In the genomic region with DNA sequence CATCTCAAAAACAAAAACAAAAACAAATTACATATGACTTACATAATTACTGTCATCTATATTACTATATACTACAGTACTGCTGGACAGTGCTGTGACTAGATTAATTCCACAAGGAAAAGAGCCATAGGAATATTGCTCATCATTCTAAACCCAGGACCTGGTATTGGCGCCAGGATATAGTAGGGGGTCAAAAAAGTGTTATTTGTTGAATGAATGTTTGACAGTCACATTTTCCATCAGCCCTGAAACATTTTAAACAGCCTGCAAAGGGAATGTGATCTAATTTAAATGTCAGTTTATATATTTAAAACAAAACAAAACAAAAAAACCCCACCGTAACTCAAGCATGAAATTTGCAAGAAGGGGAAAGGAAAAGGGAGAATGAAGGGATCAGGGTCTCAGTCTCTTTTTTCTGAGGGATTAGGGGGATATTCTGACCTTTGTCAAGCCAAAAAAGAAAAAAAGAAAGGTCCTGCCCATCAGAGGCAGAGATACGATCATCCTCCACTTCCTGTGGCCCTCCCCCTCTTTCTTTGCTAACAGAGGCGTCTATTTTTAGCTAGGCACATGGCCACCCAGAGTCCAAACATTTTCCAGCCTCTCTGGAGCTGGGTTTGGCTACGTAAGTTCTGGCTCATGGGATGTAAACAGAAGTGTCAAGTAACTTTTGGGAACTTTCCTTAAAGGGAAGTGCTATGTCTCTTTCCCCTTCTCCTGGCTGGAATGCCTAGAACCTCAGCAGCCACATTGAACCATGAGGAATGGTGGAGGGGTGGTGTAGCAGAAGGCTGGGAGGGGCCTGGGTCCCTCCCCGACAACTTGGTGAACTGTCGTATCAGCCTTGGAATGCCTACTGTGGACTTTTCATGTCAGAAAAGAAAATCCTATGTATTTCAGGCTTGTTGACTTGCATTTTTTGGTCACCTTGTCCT, we compare ENCODE assay signal across 8 cellular contexts. TPM values are rescaled to one million over a fixed set of nuclear protein-coding genes. Genes with fewer than 3 reads are reported as not detected.
DNase-seq lines count a peak whose midpoint lies in the region; ATAC-seq and TF ChIP-seq lines count a peak whose summit lies in the region.

No MANE protein-coding gene starts in this region.

- H3K4me1 ChIP-seq in heart right ventricle (peaks cover 0 to 28% (median 12%) of the 10 kb centered on the region in 9 donors), gastrocnemius medialis (peaks cover 31 to 52% of the 10 kb centered on the region in 2 donors)

- 32 to 35% methylated on average over 7 of the region's 7 CpGs for WGBS in heart right ventricle, 2 donors

- intact Hi-C loops in heart right ventricle (cut with DNase I) (loop anchor here in 5 of 10 donors (5.0 to 10.0 kb wide), 2 partner anchors 44 to 126 kb away; partner anchors contain the start of gene DLG5 (in 3 of the 5)), gastrocnemius medialis (cut with DNase I; ENCODE audit: low total_unique reads) (loop anchor here (5.0 kb wide), 1 partner anchor 1471 kb away; no protein-coding TSS in a partner anchor)

- peaks cover 10% of the 10 kb centered on the region for H3K36me3 Mint-ChIP-seq in HFFc6 (ENCODE audit: low read depth)
- peaks cover 5% of the 10 kb centered on the region for H3K36me3 Mint-ChIP-seq in activated naive CD8-positive, alpha-beta T cell

- in situ Hi-C loops in gastrocnemius medialis (cut with MboI; ENCODE audit: low sequenced_read_pairs in 4 of 4), result no loop called here

- no peaks in the 10 kb centered on the region for H3K27me3 Mint-ChIP-seq in HFFc6 (ENCODE audit: insufficient read depth)
- H3K27me3 Mint-ChIP-seq in activated naive CD8-positive, alpha-beta T cell, result no peaks in the 10 kb centered on the region

- H3K9me3 Mint-ChIP-seq in HFFc6, result no peaks in the 10 kb centered on the region
- H3K9me3 Mint-ChIP-seq in activated naive CD8-positive, alpha-beta T cell (ENCODE audit: low read depth), result no peaks in the 10 kb centered on the region

- H3K4me1 Mint-ChIP-seq in HFFc6 (ENCODE audit: low read depth), result peaks cover 41% of the 10 kb centered on the region
- peaks cover 11% of the 10 kb centered on the region for H3K4me1 Mint-ChIP-seq in activated naive CD8-positive, alpha-beta T cell (ENCODE audit: low read depth)

- H3K9me3 ChIP-seq in heart right ventricle (no peaks in the 10 kb centered on the region), gastrocnemius medialis (no peaks in the 10 kb centered on the region)

- CTCF ChIA-PET in AG04449 (lab: Yijun Ruan, JAX), result interaction anchor here (1.0 kb wide), 1 partner anchor 120 kb away, joined by 3 read pairs; no protein-coding TSS in a partner anchor

- H3K4me3 ChIP-seq in AG04449 (ENCODE audit: low read depth, low read length), result no peak overlapping the region; the same call in 1 of the 2 replicates
- H3K4me3 ChIP-seq in heart right ventricle, result peak overlapping the region in 1 of 10 donors; percentile 25
- peak overlapping the region; percentile 19 to 38 (median 32) for H3K4me3 ChIP-seq in gastrocnemius medialis

- H3K4me3 Mint-ChIP-seq in HFFc6, result peak overlapping the region; percentile 78
- no peak overlapping the region for H3K4me3 Mint-ChIP-seq in activated naive CD8-positive, alpha-beta T cell

- H3K36me3 ChIP-seq in heart right ventricle, result peaks cover 0 to 11% (median 3%) of the 10 kb centered on the region in 9 donors
- no peaks in the 10 kb centered on the region for H3K36me3 ChIP-seq in gastrocnemius medialis

- H3K27me3 ChIP-seq in heart right ventricle (no peaks in the 10 kb centered on the region), gastrocnemius medialis (no peaks in the 10 kb centered on the region)

- TF ChIP-seq CTCF in AG04449 (IDR thresholded peaks at IDR 0.05; ENCODE audit: insufficient read depth, low read length, missing control alignments), result no peak
- TF ChIP-seq CTCF in HFFc6 (IDR thresholded peaks at IDR 0.05), result no peak
- TF ChIP-seq CTCF in heart right ventricle (IDR thresholded peaks at IDR 0.05), result no peak
- no peak for TF ChIP-seq CTCF in gastrocnemius medialis (IDR thresholded peaks at IDR 0.05 in 4 of 5, conservative IDR thresholded peaks at IDR 0.05 in 1 of 5)

- ATAC-seq in heart right ventricle, result peak; percentile 82 to 96 (median 93)
- ATAC-seq in gastrocnemius medialis, result peak; percentile 94 to 96

- TF ChIP-seq POLR2A in gastrocnemius medialis (IDR thresholded peaks at IDR 0.05), result peak in 1 of 2 donors; percentile 59

- H3K27ac ChIP-seq in heart right ventricle (peak overlapping the region; percentile 16 to 84 (median 68)), gastrocnemius medialis (peak overlapping the region; percentile 86 to 95 (median 90))

- POLR2A ChIA-PET in AG04449 (lab: Yijun Ruan, JAX), result interaction anchor here (0.6 to 1.3 kb wide), 3 partner anchors 13 to 185 kb away, joined by 3 to 5 read pairs (median 4); no protein-coding TSS in a partner anchor

- peak overlapping the region; percentile 91 for H3K27ac Mint-ChIP-seq in HFFc6
- H3K27ac Mint-ChIP-seq in activated naive CD8-positive, alpha-beta T cell, result peak overlapping the region; percentile 72

- DNase-seq in AG04449 (ENCODE audit: low read depth, low spot score), result peak; percentile 86
- peak; percentile 88 for DNase-seq in HFFc6
- peak; percentile 24 to 86 for DNase-seq in heart right ventricle
- DNase-seq in gastrocnemius medialis, result peak; percentile 90 to 94
- no peak for DNase-seq in stimulated activated CD4-positive, alpha-beta T cell treated with anti-CD3 and anti-CD28 coated beads, Interleukin-2, amount 100 ng/mL, for 24 hours
- DNase-seq in NCI-H2107 (lab: John Stamatoyannopoulos, UW), result no peak
- no peak for DNase-seq in stimulated activated CD4-positive, alpha-beta T cell treated with anti-CD3 and anti-CD28 coated beads, Interleukin-2, amount 100 ng/mL, for 48 hours

RNA-seq across cellular contexts. Expression of gene DLG5, which starts 44.6 kb away (rescaled TPM):
- total RNA-seq in HFFc6 (2021; fragmentation: NEBNext Ultra II Directional; extraction: Animal tissue kit (Norgen Biotek cat#: 25700)), result 10 to 100 TPM; 48.2 to 52.9 (median 49.7) TPM
- total RNA-seq in heart right ventricle (10 to 100 TPM in 7 of 10 donors, 1 to 10 TPM in 3; 6.6 to 14.1 (median 11.7) TPM), gastrocnemius medialis (10 to 100 TPM; 28.6 to 51.2 (median 40.3) TPM)
- 1 to 10 TPM; 5.0 to 5.8 TPM for polyA plus RNA-seq in heart right ventricle

RNA-seq across cellular contexts. Expression of gene POLR3A, which starts 58.2 kb away (rescaled TPM):
- total RNA-seq in HFFc6 (2021; fragmentation: NEBNext Ultra II Directional; extraction: Animal tissue kit (Norgen Biotek cat#: 25700)), result 10 to 100 TPM; 18.0 to 21.0 (median 19.8) TPM
- total RNA-seq in heart right ventricle (10 to 100 TPM in 8 of 10 donors, 1 to 10 TPM in 2; 8.5 to 12.5 (median 10.8) TPM), gastrocnemius medialis (10 to 100 TPM; 11.0 to 17.4 (median 15.5) TPM)
- polyA plus RNA-seq in heart right ventricle, result 1 to 10 TPM; 4.2 to 4.6 TPM

Comparison
In these comparisons a context has a peak if more than half of its experiments do, and no peak if none do; other contexts are left out.
1. DNase-seq: peak in AG04449 (single experiment), HFFc6 (single experiment), heart right ventricle (2 of 2) and gastrocnemius medialis (2 of 2); none in stimulated activated CD4-positive, alpha-beta T cell treated with anti-CD3 and anti-CD28 coated beads, Interleukin-2, amount 100 ng/mL, for 24 hours (0 of 2), NCI-H2107 (single experiment) and stimulated activated CD4-positive, alpha-beta T cell treated with anti-CD3 and anti-CD28 coated beads, Interleukin-2, amount 100 ng/mL, for 48 hours (0 of 2).